8 cellular contexts compared by ENCODE assay signal in the genomic region with DNA sequence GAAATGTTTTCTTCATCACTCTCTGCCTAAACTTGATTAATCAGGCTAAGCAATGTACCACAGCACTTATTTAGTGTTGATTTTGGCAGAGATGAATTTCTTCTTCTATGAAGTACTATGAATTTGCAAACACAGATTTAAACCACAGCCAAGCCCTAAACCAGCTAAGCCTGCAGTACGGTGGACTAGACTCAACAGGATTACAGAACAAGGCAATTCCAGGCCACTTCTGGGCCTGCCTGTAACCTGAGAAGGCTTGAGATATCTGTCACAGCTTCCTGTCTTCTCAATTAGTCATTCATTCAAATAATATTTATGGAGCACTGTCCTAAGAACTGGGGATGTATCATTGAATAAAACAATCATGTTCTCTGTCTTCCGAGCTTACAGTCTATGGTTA. TPM values are rescaled to one million over a fixed set of nuclear protein-coding genes. Genes with fewer than 3 reads are reported as not detected.
A peak's percentile ranks its signal among the peaks of the same experiment; 100 is the strongest.
DNase-seq lines count a peak whose midpoint lies in the region; ATAC-seq and TF ChIP-seq lines count a peak whose summit lies in the region.

No MANE protein-coding gene starts in this region.

- TF ChIP-seq POLR2A in GM18505 (IDR thresholded peaks at IDR 0.05; ENCODE audit: borderline replicate concordance, extremely low read depth, insufficient read depth, insufficient read length): no peak

- in situ Hi-C loops in HAP-1 (cut with MboI; ENCODE audit: low sequenced_read_pairs): loop anchor here (25.0 kb wide), 1 partner anchor 533 kb away; no protein-coding TSS in a partner anchor

- ATAC-seq in GM18505 (IDR thresholded peaks at IDR 0.05; ENCODE audit: unreplicated experiment) (no peak), HG03378 (IDR thresholded peaks at IDR 0.05; ENCODE audit: unreplicated experiment) (no peak)

- H3K4me1 Mint-ChIP-seq in chondrocyte (ENCODE audit: low read depth): peaks cover 38% of the 10 kb centered on the region
- H3K4me1 Mint-ChIP-seq in CD14-positive monocyte: peaks cover 17% of the 10 kb centered on the region

- H3K9me3 Mint-ChIP-seq in chondrocyte (ENCODE audit: low read depth): no peaks in the 10 kb centered on the region
- no peaks in the 10 kb centered on the region for H3K9me3 Mint-ChIP-seq in CD14-positive monocyte

- no peak overlapping the region for H3K4me2 ChIP-seq in parathyroid adenoma (ENCODE audit: low read length)

- no peaks in the 10 kb centered on the region for H3K9me3 ChIP-seq in parathyroid adenoma (ENCODE audit: control insufficient read depth, low read length)
- H3K9me3 ChIP-seq in HAP-1: no peaks in the 10 kb centered on the region

- no peak overlapping the region for H3K9ac ChIP-seq in parathyroid adenoma

- H3K27me3 ChIP-seq in parathyroid adenoma (ENCODE audit: control insufficient read depth, insufficient read depth, low read length) (no peaks in the 10 kb centered on the region), HAP-1 (ENCODE audit: low read depth) (no peaks in the 10 kb centered on the region)

- H3K36me3 ChIP-seq in parathyroid adenoma (ENCODE audit: control insufficient read depth, insufficient read depth, low read length): no peaks in the 10 kb centered on the region
- no peaks in the 10 kb centered on the region for H3K36me3 ChIP-seq in HAP-1 (replicated peaks)

- no peak overlapping the region for H3K4me3 ChIP-seq in parathyroid adenoma (ENCODE audit: low read depth, low read length)
- H3K4me3 ChIP-seq in HAP-1: no peak overlapping the region

- H3K27ac Mint-ChIP-seq in chondrocyte (ENCODE audit: unreplicated experiment) (peak overlapping the region; percentile 56), CD14-positive monocyte (no peak overlapping the region)

- H3K79me2 ChIP-seq in parathyroid adenoma: no peaks in the 10 kb centered on the region

- intact Hi-C loops in CD14-positive monocyte (cut with micrococcal nuclease): no loop called here

- H3K27ac ChIP-seq in parathyroid adenoma: no peak overlapping the region

- TF ChIP-seq CTCF in chondrocyte (IDR thresholded peaks at IDR 0.05) (no peak), parathyroid adenoma (IDR thresholded peaks at IDR 0.05) (no peak), CD14-positive monocyte (IDR thresholded peaks at IDR 0.05) (no peak)

- H3K36me3 Mint-ChIP-seq in chondrocyte (ENCODE audit: low read depth) (peaks cover 1% of the 10 kb centered on the region), CD14-positive monocyte (peaks cover 0 to 2% of the 10 kb centered on the region in 2 donors)

- DNase-seq in GM04503 (ENCODE audit: low read depth) (peak; percentile 81), NCI-H524 (lab: John Stamatoyannopoulos, UW) (peak; percentile 40 to 74), chondrocyte (ENCODE audit: low spot score) (no peak), CD14-positive monocyte (ENCODE audit: low spot score) (no peak), HAP-1 (ENCODE audit: low spot score in 2 of 2) (no peak)

- H3K27me3 Mint-ChIP-seq in chondrocyte (ENCODE audit: low read depth) (no peaks in the 10 kb centered on the region), CD14-positive monocyte (ENCODE audit: low read depth in 3 of 3) (peaks cover 0 to 4% (median 3%) of the 10 kb centered on the region in 3 donors)

- peak overlapping the region; percentile 10 for H2AFZ ChIP-seq in parathyroid adenoma

- H3K4me3 Mint-ChIP-seq in chondrocyte (ENCODE audit: unreplicated experiment) (no peak overlapping the region), CD14-positive monocyte (no peak overlapping the region)

- no peaks in the 10 kb centered on the region for H3K4me1 ChIP-seq in parathyroid adenoma
- H3K4me1 ChIP-seq in HAP-1: peaks cover 4% of the 10 kb centered on the region; the same call in 1 of the 2 replicates

RNA-seq across cellular contexts. Expression of a gene that starts 32.4 kb away (rescaled TPM):
- 131 to 160 TPM (median 137 TPM) in 3 replicates for total RNA-seq in chondrocyte
- polyA plus RNA-seq in CD14-positive monocyte: 10 to 100 TPM; 49.6 to 76.8 TPM

Comparison
In these comparisons a context has a peak if more than half of its experiments do, and no peak if none do; other contexts are left out.
1. DNase-seq: peak in GM04503 (single experiment) and NCI-H524 (2 of 2); none in chondrocyte (single experiment), CD14-positive monocyte (single experiment) and HAP-1 (0 of 2).